ENCODE assay signal across 1 cellular context in the genomic region with DNA sequence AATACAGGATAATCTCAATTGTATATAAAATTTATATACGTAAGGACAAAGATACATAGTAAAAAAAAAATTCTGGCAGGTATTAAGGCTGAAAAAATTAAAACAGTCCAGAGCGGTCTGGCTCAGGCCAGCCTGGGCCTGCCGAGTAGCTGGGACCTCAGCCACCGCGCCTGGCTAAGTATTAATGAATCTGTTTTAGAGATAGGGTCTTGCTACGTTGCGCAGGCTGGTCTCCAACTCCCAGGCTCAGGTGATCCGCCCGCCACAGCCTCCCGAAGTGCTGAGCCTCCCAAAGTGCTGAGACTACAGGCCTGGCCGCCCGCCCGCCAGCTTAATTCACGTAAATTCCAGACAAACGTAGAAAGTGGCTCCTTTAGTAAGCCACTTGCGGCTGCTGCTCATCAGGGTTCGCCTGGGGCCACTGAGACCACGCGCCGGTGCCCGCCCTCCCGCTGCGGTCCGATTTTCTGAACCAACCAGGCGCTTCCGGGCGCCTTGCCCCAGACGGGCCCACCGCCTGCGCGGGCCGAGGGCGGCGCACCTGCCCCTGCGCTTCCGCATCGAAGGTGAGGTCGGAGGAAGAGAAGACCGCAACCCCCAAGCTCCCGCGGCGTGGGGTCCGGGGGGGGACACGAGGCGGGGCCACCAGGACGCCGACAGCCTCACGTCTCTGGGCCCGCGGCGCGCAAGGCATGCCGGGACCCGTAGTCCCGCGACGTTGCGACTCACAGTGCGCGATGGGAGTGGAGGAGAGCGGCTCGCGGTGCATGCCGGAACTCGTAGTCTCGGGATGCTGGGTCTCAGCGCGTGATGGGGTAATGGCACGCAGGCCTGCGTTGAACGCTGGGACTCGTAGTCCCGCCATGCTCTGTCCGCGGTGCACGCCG.
A peak's percentile ranks its signal among the peaks of the same experiment; 100 is the strongest.
TF ChIP-seq lines count a peak whose summit lies in the region.

No MANE protein-coding gene starts in this region.

TF ChIP-seq in K562, 482 proteins besides CTCF, POLR2A, EP300 and RAD21 (continued from another document and continues in another):
- peak; percentile 87; the same call in 1 of the 2 replicates for TF ChIP-seq ZBTB7A (IDR thresholded peaks at IDR 0.05; ENCODE audit: borderline replicate concordance, control insufficient read depth, low read depth, low read length)
- no peak; the same call in 1 of the 2 replicates for TF ChIP-seq NCOR1 (IDR thresholded peaks at IDR 0.05)
- TF ChIP-seq ETV5 (CRISPR knock-in tag; IDR thresholded peaks at IDR 0.05; ENCODE audit: low read depth), result no peak
- TF ChIP-seq SMAD1 (IDR thresholded peaks at IDR 0.05; ENCODE audit: low read depth, low read length, partially characterized antibody), result no peak
- TF ChIP-seq ZNF583 (CRISPR knock-in tag; IDR thresholded peaks at IDR 0.05), result no peak
- no peak for TF ChIP-seq MED1 (CRISPR knock-in tag; IDR thresholded peaks at IDR 0.05; ENCODE audit: borderline replicate concordance)
- peak; percentile 88; the same call in 1 of the 2 replicates for TF ChIP-seq ZNF395 (CRISPR knock-in tag; IDR thresholded peaks at IDR 0.05)
- TF ChIP-seq E2F1 (CRISPR knock-in tag; IDR thresholded peaks at IDR 0.05), result peak; percentile 75; the same call in 1 of the 2 replicates
- TF ChIP-seq CAMTA2 (CRISPR knock-in tag; conservative IDR thresholded peaks at IDR 0.05), result no peak
- no peak for TF ChIP-seq SREBF2 (CRISPR knock-in tag; IDR thresholded peaks at IDR 0.05)
- TF ChIP-seq SMARCA4 (IDR thresholded peaks at IDR 0.05), result no peak
- TF ChIP-seq, protein P1, sequence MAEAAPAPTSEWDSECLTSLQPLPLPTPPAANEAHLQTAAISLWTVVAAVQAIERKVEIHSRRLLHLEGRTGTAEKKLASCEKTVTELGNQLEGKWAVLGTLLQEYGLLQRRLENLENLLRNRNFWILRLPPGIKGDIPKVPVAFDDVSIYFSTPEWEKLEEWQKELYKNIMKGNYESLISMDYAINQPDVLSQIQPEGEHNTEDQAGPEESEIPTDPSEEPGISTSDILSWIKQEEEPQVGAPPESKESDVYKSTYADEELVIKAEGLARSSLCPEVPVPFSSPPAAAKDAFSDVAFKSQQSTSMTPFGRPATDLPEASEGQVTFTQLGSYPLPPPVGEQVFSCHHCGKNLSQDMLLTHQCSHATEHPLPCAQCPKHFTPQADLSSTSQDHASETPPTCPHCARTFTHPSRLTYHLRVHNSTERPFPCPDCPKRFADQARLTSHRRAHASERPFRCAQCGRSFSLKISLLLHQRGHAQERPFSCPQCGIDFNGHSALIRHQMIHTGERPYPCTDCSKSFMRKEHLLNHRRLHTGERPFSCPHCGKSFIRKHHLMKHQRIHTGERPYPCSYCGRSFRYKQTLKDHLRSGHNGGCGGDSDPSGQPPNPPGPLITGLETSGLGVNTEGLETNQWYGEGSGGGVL (CRISPR knock-in tag; IDR thresholded peaks at IDR 0.05), result no peak
- no peak for TF ChIP-seq ZKSCAN1 (IDR thresholded peaks at IDR 0.05; ENCODE audit: low read depth, low read length)
- peak; percentile 73; the same call in 1 of the 2 replicates for TF ChIP-seq MITF (IDR thresholded peaks at IDR 0.05)
- peak in 1 of 2 experiments; percentile 62; a peak in 2 of 4 replicates for TF ChIP-seq HDAC1 (IDR thresholded peaks at IDR 0.05)
- no peak for TF ChIP-seq RBM22 (IDR thresholded peaks at IDR 0.05; ENCODE audit: low read depth, low read length, poor library complexity, severe bottlenecking)
- TF ChIP-seq, protein P2, sequence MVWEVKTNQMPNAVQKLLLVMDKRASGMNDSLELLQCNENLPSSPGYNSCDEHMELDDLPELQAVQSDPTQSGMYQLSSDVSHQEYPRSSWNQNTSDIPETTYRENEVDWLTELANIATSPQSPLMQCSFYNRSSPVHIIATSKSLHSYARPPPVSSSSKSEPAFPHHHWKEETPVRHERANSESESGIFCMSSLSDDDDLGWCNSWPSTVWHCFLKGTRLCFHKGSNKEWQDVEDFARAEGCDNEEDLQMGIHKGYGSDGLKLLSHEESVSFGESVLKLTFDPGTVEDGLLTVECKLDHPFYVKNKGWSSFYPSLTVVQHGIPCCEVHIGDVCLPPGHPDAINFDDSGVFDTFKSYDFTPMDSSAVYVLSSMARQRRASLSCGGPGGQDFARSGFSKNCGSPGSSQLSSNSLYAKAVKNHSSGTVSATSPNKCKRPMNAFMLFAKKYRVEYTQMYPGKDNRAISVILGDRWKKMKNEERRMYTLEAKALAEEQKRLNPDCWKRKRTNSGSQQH (CRISPR knock-in tag; IDR thresholded peaks at IDR 0.05), result no peak
- no peak for TF ChIP-seq ZNF609 (CRISPR knock-in tag; IDR thresholded peaks at IDR 0.05; ENCODE audit: borderline replicate concordance)
- peak; percentile 65; the same call in 1 of the 2 replicates for TF ChIP-seq CEBPG (CRISPR knock-in tag; IDR thresholded peaks at IDR 0.05)
- TF ChIP-seq CEBPG (tag; conservative IDR thresholded peaks at IDR 0.05 in 1 of 2, IDR thresholded peaks at IDR 0.05 in 1 of 2), result 0 out of 4 replicates have a peak, but pooled peaks of 1 of the 2 experiments have one; percentile 9
- TF ChIP-seq PPARD (CRISPR knock-in tag; IDR thresholded peaks at IDR 0.05), result no peak
- TF ChIP-seq ZNF57 (CRISPR knock-in tag; IDR thresholded peaks at IDR 0.05), result no peak
- TF ChIP-seq ZNF124 (CRISPR knock-in tag; IDR thresholded peaks at IDR 0.05), result no peak
- no peak for TF ChIP-seq RFX7 (CRISPR knock-in tag; IDR thresholded peaks at IDR 0.05)
- no peak for TF ChIP-seq CHAMP1 (IDR thresholded peaks at IDR 0.05)
- TF ChIP-seq, protein P3, sequence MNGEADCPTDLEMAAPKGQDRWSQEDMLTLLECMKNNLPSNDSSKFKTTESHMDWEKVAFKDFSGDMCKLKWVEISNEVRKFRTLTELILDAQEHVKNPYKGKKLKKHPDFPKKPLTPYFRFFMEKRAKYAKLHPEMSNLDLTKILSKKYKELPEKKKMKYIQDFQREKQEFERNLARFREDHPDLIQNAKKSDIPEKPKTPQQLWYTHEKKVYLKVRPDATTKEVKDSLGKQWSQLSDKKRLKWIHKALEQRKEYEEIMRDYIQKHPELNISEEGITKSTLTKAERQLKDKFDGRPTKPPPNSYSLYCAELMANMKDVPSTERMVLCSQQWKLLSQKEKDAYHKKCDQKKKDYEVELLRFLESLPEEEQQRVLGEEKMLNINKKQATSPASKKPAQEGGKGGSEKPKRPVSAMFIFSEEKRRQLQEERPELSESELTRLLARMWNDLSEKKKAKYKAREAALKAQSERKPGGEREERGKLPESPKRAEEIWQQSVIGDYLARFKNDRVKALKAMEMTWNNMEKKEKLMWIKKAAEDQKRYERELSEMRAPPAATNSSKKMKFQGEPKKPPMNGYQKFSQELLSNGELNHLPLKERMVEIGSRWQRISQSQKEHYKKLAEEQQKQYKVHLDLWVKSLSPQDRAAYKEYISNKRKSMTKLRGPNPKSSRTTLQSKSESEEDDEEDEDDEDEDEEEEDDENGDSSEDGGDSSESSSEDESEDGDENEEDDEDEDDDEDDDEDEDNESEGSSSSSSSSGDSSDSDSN (IDR thresholded peaks at IDR 0.05; ENCODE audit: borderline replicate concordance in 1 of 2, low read depth in 2 of 2, low read length in 2 of 2), result 0 out of 4 replicates have a peak, but pooled peaks of 1 of the 2 experiments have one; percentile 40
- TF ChIP-seq GABPB1 (CRISPR knock-in tag; IDR thresholded peaks at IDR 0.05), result peak; percentile 88
- no peak for TF ChIP-seq U2AF2 (optimal IDR thresholded peaks at IDR 0.05; ENCODE audit: low read depth, low read length)
- no peak for TF ChIP-seq SETDB1 (IDR thresholded peaks at IDR 0.05; ENCODE audit: low read length)
- no peak for TF ChIP-seq BRF1 (IDR thresholded peaks at IDR 0.05; ENCODE audit: borderline replicate concordance, extremely low read depth, insufficient read length)
